Comparison of ENCODE assay signal across 8 cellular contexts in genomic region chr1:11719313-11720032, GRCh38. TPM values are rescaled to one million over a fixed set of nuclear protein-coding genes. Genes with fewer than 3 reads are reported as not detected.
DNase-seq lines count a peak whose midpoint lies in the region; TF ChIP-seq lines count a peak whose summit lies in the region.

No MANE protein-coding gene starts in this region.

- H3K27ac Mint-ChIP-seq in IgD-negative memory B cell: peak overlapping the region; percentile 48 to 94 (median 81)

- DNase-seq in SHP77 (lab: John Stamatoyannopoulos, UW) (peak; percentile 19 to 38), foreskin fibroblast (peak; percentile 55 to 85), nucleus accumbens (lab: John Stamatoyannopoulos, UW) (peak in 54 of 56 donors; percentile 14 to 92 (median 67)), mesenteric fat pad (ENCODE audit: low spot score) (no peak)
- peak; percentile 95 for DNase-seq in activated effector memory CD4-positive, alpha-beta T cell treated with anti-CD3 and anti-CD28 coated beads, Interleukin-2, amount 50 U/mL, for 16 hours

- no peaks in the 10 kb centered on the region for H3K36me3 Mint-ChIP-seq in IgD-negative memory B cell

- H3K4me3 ChIP-seq in foreskin fibroblast (ENCODE audit: low read depth in 1 of 2, low read length in 2 of 2): peak overlapping the region; percentile 28 to 40
- H3K4me3 ChIP-seq in subcutaneous abdominal adipose tissue (ENCODE audit: low read depth in 1 of 5, low read length in 5 of 5): peak overlapping the region in 4 of 5 donors; percentile 48 to 74 (median 60)

- no peak overlapping the region for H3K27ac ChIP-seq in subcutaneous abdominal adipose tissue (ENCODE audit: low read depth, low read length)

- no peaks in the 10 kb centered on the region for H3K9me3 Mint-ChIP-seq in IgD-negative memory B cell

- peaks cover 0 to 15% (median 10%) of the 10 kb centered on the region in 5 donors for H3K27me3 ChIP-seq in subcutaneous abdominal adipose tissue (ENCODE audit: control insufficient read depth in 5 of 5, insufficient read depth in 4 of 5, low read length in 5 of 5)

- no peaks in the 10 kb centered on the region for H3K27me3 Mint-ChIP-seq in IgD-negative memory B cell

- peak; percentile 95 for TF ChIP-seq CTCF in GM12874 (IDR thresholded peaks at IDR 0.05; ENCODE audit: insufficient read depth, low read depth, low read length)
- TF ChIP-seq CTCF in foreskin fibroblast (IDR thresholded peaks at IDR 0.05; ENCODE audit: low read depth, low read length): peak; percentile 99

- peak overlapping the region; percentile 86 to 94 (median 91) for H3K4me3 Mint-ChIP-seq in IgD-negative memory B cell

- peak overlapping the region in 3 of 5 donors; percentile 35 to 66 (median 53) for H3K9ac ChIP-seq in subcutaneous abdominal adipose tissue (ENCODE audit: low read length in 5 of 5)

- no peaks in the 10 kb centered on the region for H3K36me3 ChIP-seq in subcutaneous abdominal adipose tissue (ENCODE audit: control insufficient read depth in 5 of 5, insufficient read depth in 5 of 5, low read length in 5 of 5)

- H3K4me1 ChIP-seq in subcutaneous abdominal adipose tissue (ENCODE audit: control insufficient read depth in 5 of 5, insufficient read depth in 5 of 5, low read length in 5 of 5): peaks cover 0 to 12% (median 9%) of the 10 kb centered on the region in 5 donors

- no peaks in the 10 kb centered on the region for H3K9me3 ChIP-seq in subcutaneous abdominal adipose tissue (ENCODE audit: control insufficient read depth in 5 of 5, low read length in 5 of 5)

- peaks cover 6 to 11% (median 7%) of the 10 kb centered on the region in 3 donors for H3K4me1 Mint-ChIP-seq in IgD-negative memory B cell

RNA-seq across cellular contexts. Expression of gene AGTRAP, which starts 16.5 kb away (rescaled TPM):
- 52.6 TPM for polyA plus RNA-seq in IgD-negative memory B cell
- total RNA-seq in mesenteric fat pad: 39.8 TPM

RNA-seq across cellular contexts. Expression of gene DRAXIN, which starts 28.0 kb away (rescaled TPM):
- 0.13 TPM for polyA plus RNA-seq in IgD-negative memory B cell
- not detected for total RNA-seq in mesenteric fat pad

RNA-seq across cellular contexts. Expression of gene MAD2L2, which starts 38.5 kb away (rescaled TPM):
- polyA plus RNA-seq in IgD-negative memory B cell: 49.1 TPM
- total RNA-seq in mesenteric fat pad: 25.1 TPM

RNA-seq across cellular contexts. Expression of gene C1orf167, which starts 42.5 kb away (rescaled TPM):
- not detected for polyA plus RNA-seq in IgD-negative memory B cell
- 1.1 TPM for total RNA-seq in mesenteric fat pad

RNA-seq across cellular contexts. Expression of gene FBXO6, which starts 55.5 kb away (rescaled TPM):
- polyA plus RNA-seq in IgD-negative memory B cell: 24.2 TPM
- total RNA-seq in mesenteric fat pad: 11.2 TPM
